ENCODE assay signal across 10 cellular contexts in genomic region chr3:117719316-117719926, GRCh38.
DNase-seq lines count a peak whose midpoint lies in the region; ATAC-seq and TF ChIP-seq lines count a peak whose summit lies in the region.
"Had no signal": no experiment of that assay in that cellular context is flagged by ENCODE, and none has a peak within 500 bp of the region (broad histone marks: within the 10 kb centered on the region; RNA-seq: fewer than 3 reads in every experiment).

No MANE protein-coding gene starts in this region.

- H4K91ac ChIP-seq in mesenchymal stem cell (ENCODE audit: low read length), result no peak overlapping the region

- H2BK15ac ChIP-seq in mesenchymal stem cell (ENCODE audit: low read depth, poor library complexity, severe bottlenecking), result no peak overlapping the region

- H3K4me3 Mint-ChIP-seq in brain, result no peak overlapping the region
- H3K4me3 Mint-ChIP-seq in CD8-positive, alpha-beta T cell, result no peak overlapping the region
- H3K4me3 Mint-ChIP-seq: IgD-negative memory B cell, memory B cell had no signal

- H3K23ac ChIP-seq in mesenchymal stem cell (ENCODE audit: low read length in 2 of 2), result no peak overlapping the region

- H3K27ac Mint-ChIP-seq in brain, result no peak overlapping the region
- no peak overlapping the region for H3K27ac Mint-ChIP-seq in CD8-positive, alpha-beta T cell
- H3K27ac Mint-ChIP-seq: memory B cell had no signal

- TF ChIP-seq CTCF in BE2C (IDR thresholded peaks at IDR 0.05; ENCODE audit: low read depth, low read length) (peak; percentile 79), brain (conservative IDR thresholded peaks at IDR 0.05) (peak; percentile 90 to 93)
- TF ChIP-seq CTCF in CD8-positive, alpha-beta T cell (IDR thresholded peaks at IDR 0.05), result no peak

- H3K27ac ChIP-seq in mesenchymal stem cell (ENCODE audit: low read length, poor library complexity, severe bottlenecking), result no peak overlapping the region
- no peak overlapping the region for H3K27ac ChIP-seq in CD8-positive, alpha-beta T cell (ENCODE audit: low read depth, low read length)

- no peaks in the 10 kb centered on the region for H3K79me1 ChIP-seq in mesenchymal stem cell (replicated peaks; ENCODE audit: low read length, poor library complexity, severe bottlenecking)

- POLR2A ChIA-PET in CD8-positive, alpha-beta T cell (lab: Charles Lee), result no interaction called here

- no peaks in the 10 kb centered on the region for H3K4me1 Mint-ChIP-seq in brain
- no peaks in the 10 kb centered on the region for H3K4me1 Mint-ChIP-seq in CD8-positive, alpha-beta T cell (ENCODE audit: low read depth)

- no peaks in the 10 kb centered on the region for H3K27me3 ChIP-seq in BE2C
- H3K27me3 ChIP-seq in mesenchymal stem cell (ENCODE audit: control insufficient read depth in 1 of 2, insufficient read depth in 1 of 2, low read length in 2 of 2), result no peaks in the 10 kb centered on the region
- no peaks in the 10 kb centered on the region for H3K27me3 ChIP-seq in CD8-positive, alpha-beta T cell (ENCODE audit: insufficient read depth, low read length)

- no peak overlapping the region for H3K14ac ChIP-seq in mesenchymal stem cell (ENCODE audit: low read length in 2 of 2)

- H3K9me3 Mint-ChIP-seq in brain, result peaks cover 0 to 9% (median 3%) of the 10 kb centered on the region in 5 experiments
- peaks cover 3% of the 10 kb centered on the region for H3K9me3 Mint-ChIP-seq in CD8-positive, alpha-beta T cell
- H3K9me3 Mint-ChIP-seq: IgD-negative memory B cell, memory B cell had no signal

- H2BK12ac ChIP-seq in mesenchymal stem cell (ENCODE audit: low read length in 2 of 2), result no peak overlapping the region

- no peak overlapping the region for H2BK120ac ChIP-seq in mesenchymal stem cell (ENCODE audit: low read depth, low read length)

- H3K4ac ChIP-seq in mesenchymal stem cell (ENCODE audit: low read depth in 1 of 2, low read length in 2 of 2), result no peak overlapping the region

- TF ChIP-seq POLR2A in GM18505 (IDR thresholded peaks at IDR 0.05; ENCODE audit: borderline replicate concordance, extremely low read depth, insufficient read depth, insufficient read length), result no peak

- H3K4me3 ChIP-seq in BE2C (ENCODE audit: low read depth, low read length) (no peak overlapping the region), mesenchymal stem cell (ENCODE audit: insufficient read depth in 1 of 2, low read depth in 1 of 2, low read length in 2 of 2) (no peak overlapping the region)
- H3K4me3 ChIP-seq in CD8-positive, alpha-beta T cell (ENCODE audit: low read depth, low read length), result no peak overlapping the region

- H3K4me1 ChIP-seq in BE2C (no peaks in the 10 kb centered on the region; the same call in 1 of the 2 replicates), mesenchymal stem cell (ENCODE audit: control insufficient read depth, insufficient read depth, low read depth, low read length) (no peaks in the 10 kb centered on the region)
- no peaks in the 10 kb centered on the region for H3K4me1 ChIP-seq in CD8-positive, alpha-beta T cell (ENCODE audit: insufficient read depth, low read length)

- H3K9me3 ChIP-seq in BE2C, result no peaks in the 10 kb centered on the region
- no peaks in the 10 kb centered on the region for H3K9me3 ChIP-seq in mesenchymal stem cell (ENCODE audit: control insufficient read depth, low read length)
- no peaks in the 10 kb centered on the region for H3K9me3 ChIP-seq in CD8-positive, alpha-beta T cell (ENCODE audit: low read length)

- H3K36me3 Mint-ChIP-seq in brain, result peaks cover 6% of the 10 kb centered on the region
- no peaks in the 10 kb centered on the region for H3K36me3 Mint-ChIP-seq in CD8-positive, alpha-beta T cell
- H3K36me3 Mint-ChIP-seq: IgD-negative memory B cell, memory B cell had no signal

- H2AFZ ChIP-seq in mesenchymal stem cell (ENCODE audit: low read depth, low read length), result no peak overlapping the region

- no peak overlapping the region for H3K18ac ChIP-seq in mesenchymal stem cell (ENCODE audit: low read depth in 1 of 2, low read length in 2 of 2)

- WGBS in mesenchymal stem cell, result no CpG with 5 or more reads among the region's 2 CpGs

- no peak overlapping the region for H2AK5ac ChIP-seq in mesenchymal stem cell (ENCODE audit: low read length, severe bottlenecking)

- intact Hi-C loops in CD8-positive, alpha-beta T cell (cut with DNase I, micrococcal nuclease), result no loop called here

- peaks cover 5% of the 10 kb centered on the region for H3K36me3 ChIP-seq in BE2C
- H3K36me3 ChIP-seq in mesenchymal stem cell (ENCODE audit: control insufficient read depth in 1 of 2, insufficient read depth in 2 of 2, low read depth in 1 of 2, low read length in 2 of 2), result no peaks in the 10 kb centered on the region
- no peaks in the 10 kb centered on the region for H3K36me3 ChIP-seq in CD8-positive, alpha-beta T cell (ENCODE audit: insufficient read depth, low read length)

- H3K9ac ChIP-seq in mesenchymal stem cell (ENCODE audit: low read length), result no peak overlapping the region

- CTCF ChIA-PET in CD8-positive, alpha-beta T cell (lab: Charles Lee), result no interaction called here

- ATAC-seq in GM18505 (IDR thresholded peaks at IDR 0.05; ENCODE audit: unreplicated experiment) (peak; percentile 48), HG03521 (IDR thresholded peaks at IDR 0.05; ENCODE audit: unreplicated experiment) (no peak), HG03520 (IDR thresholded peaks at IDR 0.05; ENCODE audit: unreplicated experiment) (no peak)
- ATAC-seq in CD8-positive, alpha-beta T cell, result no peak

- no peak overlapping the region for H4K8ac ChIP-seq in mesenchymal stem cell (ENCODE audit: low read length)

- H3K27me3 Mint-ChIP-seq in brain, result no peaks in the 10 kb centered on the region
- H3K27me3 Mint-ChIP-seq in CD8-positive, alpha-beta T cell (ENCODE audit: low read depth), result no peaks in the 10 kb centered on the region

- H2BK5ac ChIP-seq in mesenchymal stem cell (ENCODE audit: low read depth, low read length, poor library complexity, severe bottlenecking), result no peak overlapping the region

- H3K4me2 ChIP-seq in mesenchymal stem cell (ENCODE audit: low read length, poor library complexity, severe bottlenecking), result no peak overlapping the region

- no peak for DNase-seq in BE2C
- peak; percentile 15 for DNase-seq in LHCN-M2 (ENCODE audit: low read depth)
- peak; percentile 43 for DNase-seq in mesenchymal stem cell
- DNase-seq in CD8-positive, alpha-beta T cell, result no peak

Comparison
In these comparisons a context has a peak if more than half of its experiments do, and no peak if none do; other contexts are left out.
1. DNase-seq: peak in LHCN-M2 (single experiment) and mesenchymal stem cell (single experiment); none in BE2C (single experiment) and CD8-positive, alpha-beta T cell (0 of 7).